In genomic region chr10:118002581-118002980, GRCh38 we compare ENCODE assay signal across 15 cellular contexts. TPM values are rescaled to one million over a fixed set of nuclear protein-coding genes. Genes with fewer than 3 reads are reported as not detected.
DNase-seq lines count a peak whose midpoint lies in the region; ATAC-seq and TF ChIP-seq lines count a peak whose summit lies in the region.
"Had no signal": no experiment of that assay in that cellular context is flagged by ENCODE, and none has a peak within 500 bp of the region (broad histone marks: within the 10 kb centered on the region; RNA-seq: fewer than 3 reads in every experiment).

No MANE protein-coding gene starts in this region.

- peak overlapping the region; percentile 83 for H3K27ac Mint-ChIP-seq in activated CD4-positive, alpha-beta T cell treated with anti-CD3 and anti-CD28 coated beads for 36 hours

- H3K36me3 Mint-ChIP-seq in activated CD4-positive, alpha-beta T cell treated with anti-CD3 and anti-CD28 coated beads for 36 hours (ENCODE audit: low read depth): peaks cover 43% of the 10 kb centered on the region

- peak; percentile 55 for DNase-seq in activated CD4-positive, alpha-beta T cell treated with anti-CD3 and anti-CD28 coated beads for 36 hours
- no peak for DNase-seq in activated CD4-positive, alpha-beta T cell treated with anti-CD3 and anti-CD28 coated beads, Interleukin-2, amount 50 U/mL, for 4 hours
- DNase-seq in LHCN-M2 (ENCODE audit: low read depth): peak; percentile 25
- DNase-seq in amniotic epithelial cell (ENCODE audit: low read depth): peak; percentile 36
- DNase-seq in skeletal muscle cell (ENCODE audit: low read depth): peak; percentile 50
- no peak for DNase-seq in lower leg skin (ENCODE audit: low spot score in 2 of 2)
- no peak for DNase-seq in NCI-H187 (lab: John Stamatoyannopoulos, UW)
- DNase-seq: adrenal gland; DMS 273 treated with DMSO at 0.1 percent for 48 hours; dorsolateral prefrontal cortex; NCI-H1092 treated with DMSO at 0.1 percent for 48 hours; occipital lobe; stimulated activated naive CD4-positive, alpha-beta T cell treated with Interleukin-2 at 50 U/mL for 16 hours had no signal

- WGBS in lower leg skin, 2 donors: 88 to 92% methylated on average over 6 of the region's 6 CpGs

- H3K27me3 Mint-ChIP-seq in activated CD4-positive, alpha-beta T cell treated with anti-CD3 and anti-CD28 coated beads for 36 hours: no peaks in the 10 kb centered on the region

- H3K4me1 Mint-ChIP-seq in activated CD4-positive, alpha-beta T cell treated with anti-CD3 and anti-CD28 coated beads for 36 hours: peaks cover 9% of the 10 kb centered on the region

- CTCF ChIA-PET in activated CD4-positive, alpha-beta T cell treated with anti-CD3 and anti-CD28 coated beads for 36 hours (lab: Charles Lee): no interaction called here

- intact Hi-C loops in activated CD4-positive, alpha-beta T cell treated with anti-CD3 and anti-CD28 coated beads for 36 hours (cut with DNase I, micrococcal nuclease): loop anchor here in 1 of 2 experiments (2.0 kb wide), 1 partner anchor 44 kb away; the partner anchor contains the start of gene RAB11FIP2
- intact Hi-C loops in lower leg skin (cut with DNase I; ENCODE audit: low total_unique reads): no loop called here

- no peak for TF ChIP-seq CTCF in lower leg skin (IDR thresholded peaks at IDR 0.05)

- peak; percentile 97 for ATAC-seq in activated CD4-positive, alpha-beta T cell treated with anti-CD3 and anti-CD28 coated beads for 36 hours
- no peak for ATAC-seq in HG02938 (IDR thresholded peaks at IDR 0.05; ENCODE audit: unreplicated experiment)

- H3K4me3 ChIP-seq in skeletal muscle cell (ENCODE audit: low read depth, low read length) (no peak overlapping the region), lower leg skin (ENCODE audit: low read depth, poor library complexity, severe bottlenecking) (no peak overlapping the region)
- H3K4me3 ChIP-seq: adrenal gland, dorsolateral prefrontal cortex, hepatocyte had no signal

- no peaks in the 10 kb centered on the region for H3K9me3 Mint-ChIP-seq in activated CD4-positive, alpha-beta T cell treated with anti-CD3 and anti-CD28 coated beads for 36 hours (ENCODE audit: low read depth)

- no peak overlapping the region for H3K4me3 Mint-ChIP-seq in activated CD4-positive, alpha-beta T cell treated with anti-CD3 and anti-CD28 coated beads for 36 hours

- no peak for TF ChIP-seq POLR2A in lower leg skin (IDR thresholded peaks at IDR 0.05)

- POLR2A ChIA-PET in activated CD4-positive, alpha-beta T cell treated with anti-CD3 and anti-CD28 coated beads for 36 hours (lab: Charles Lee): no interaction called here

RNA-seq across cellular contexts. Expression of gene RAB11FIP2, which starts 44.2 kb away (rescaled TPM):
- 10 to 100 TPM in 1 of 2 experiments, 1 to 10 TPM in 1; 9.7 to 12.5 TPM for total RNA-seq in activated CD4-positive, alpha-beta T cell treated with anti-CD3 and anti-CD28 coated beads for 36 hours
- total RNA-seq in LHCN-M2 (2014; rRNA removed) (13.2 and 13.7 TPM in 2 replicates), lower leg skin (10 to 100 TPM in 3 of 4 donors, 1 to 10 TPM in 1; 7.3 to 18.2 (median 14.1) TPM)
- polyA plus RNA-seq in LHCN-M2 (2012): 2.6 TPM

Comparison
In these comparisons a context has a peak if more than half of its experiments do, and no peak if none do; other contexts are left out.
1. DNase-seq: peak in activated CD4-positive, alpha-beta T cell treated with anti-CD3 and anti-CD28 coated beads for 36 hours (single experiment), LHCN-M2 (single experiment), amniotic epithelial cell (single experiment) and skeletal muscle cell (single experiment); none in activated CD4-positive, alpha-beta T cell treated with anti-CD3 and anti-CD28 coated beads, Interleukin-2, amount 50 U/mL, for 4 hours (0 of 2), lower leg skin (0 of 2) and NCI-H187 (0 of 2).